In genomic region chr16:4512473-4512872, GRCh38 we compare ENCODE assay signal across 1 cellular context.
TF ChIP-seq lines count a peak whose summit lies in the region.

No MANE protein-coding gene starts in this region.

TF ChIP-seq in SK-N-SH, 30 proteins besides CTCF, POLR2A, EP300 and RAD21:
- TF ChIP-seq NFIC (IDR thresholded peaks at IDR 0.05; ENCODE audit: borderline replicate concordance) (no peak), FOSL2 (IDR thresholded peaks at IDR 0.05; ENCODE audit: borderline replicate concordance, low read depth) (no peak), TCF12 (IDR thresholded peaks at IDR 0.05) (no peak), ELF1 (IDR thresholded peaks at IDR 0.05) (no peak), SIN3A (IDR thresholded peaks at IDR 0.05; ENCODE audit: borderline replicate concordance, low read depth, low read length) (no peak), POLR2AphosphoS5 (IDR thresholded peaks at IDR 0.05; ENCODE audit: low read depth, low read length) (no peak)
